8 cellular contexts compared by ENCODE assay signal in genomic region chr21:46457801-46458314, GRCh38. TPM values are rescaled to one million over a fixed set of nuclear protein-coding genes. Genes with fewer than 3 reads are reported as not detected.
DNase-seq lines count a peak whose midpoint lies in the region; ATAC-seq and TF ChIP-seq lines count a peak whose summit lies in the region.

No MANE protein-coding gene starts in this region.

- H3K23ac ChIP-seq in H9 (ENCODE audit: insufficient read length, low read depth, low read length): no peak overlapping the region

- H2BK120ac ChIP-seq in H9 (ENCODE audit: low read depth, low read length, poor library complexity, severe bottlenecking): no peak overlapping the region

- peak overlapping the region; percentile 95 to 97 (median 95) for H3K27ac Mint-ChIP-seq in H9
- H3K27ac Mint-ChIP-seq in activated CD8-positive, alpha-beta T cell treated with anti-CD3 and anti-CD28 coated beads, Interleukin-2, amount 10 ng/mL, durations not matched to agents 7 days and 5 days: peak overlapping the region; percentile 89
- H3K27ac Mint-ChIP-seq in nephron progenitor cell: peak overlapping the region; percentile 99

- no peak overlapping the region for H4K8ac ChIP-seq in H9 (replicated peaks; ENCODE audit: insufficient read length, low read depth, low read length)

- H3K79me1 ChIP-seq in H9 (ENCODE audit: insufficient read depth, low read depth, low read length, poor library complexity, severe bottlenecking): no peaks in the 10 kb centered on the region

- peak overlapping the region; percentile 58 for H3K18ac ChIP-seq in H9 (ENCODE audit: insufficient read length, low read depth, low read length)

- peak; percentile 57 for DNase-seq in NCI-H82 (lab: John Stamatoyannopoulos, UW)
- DNase-seq in NCI-H82 treated with DMSO at 0.1 percent for 48 hours (lab: John Stamatoyannopoulos, UW; ENCODE audit: unreplicated experiment): no peak
- peak; percentile 37 for DNase-seq in H9
- DNase-seq in LNCaP clone FGC (ENCODE audit: low read depth): no peak
- peak; percentile 41 for DNase-seq in activated CD8-positive, alpha-beta T cell treated with anti-CD3 and anti-CD28 coated beads, Interleukin-2, amount 10 ng/mL, durations not matched to agents 7 days and 5 days
- DNase-seq in fibroblast of peridontal ligament (ENCODE audit: extremely low read depth): peak; percentile 52
- DNase-seq in nephron progenitor cell: peak; percentile 64
- DNase-seq in central memory CD4-positive, alpha-beta T cell: no peak

- no peak overlapping the region for H2BK5ac ChIP-seq in H9 (ENCODE audit: insufficient read length, low read length)

- H3K14ac ChIP-seq in H9 (ENCODE audit: insufficient read depth, low read length): peak overlapping the region; percentile 90

- no peaks in the 10 kb centered on the region for H3K9me3 ChIP-seq in H9 (ENCODE audit: control insufficient read depth, low read depth, low read length)

- H3K4me1 ChIP-seq in H9 (ENCODE audit: insufficient read depth, low read length): no peaks in the 10 kb centered on the region

- no peak overlapping the region for H3K4ac ChIP-seq in H9 (ENCODE audit: low read depth, low read length)

- H2AFZ ChIP-seq in H9 (ENCODE audit: low read length): no peak overlapping the region

- H3K56ac ChIP-seq in H9 (ENCODE audit: insufficient read length, low read depth, low read length): no peak overlapping the region

- H2BK20ac ChIP-seq in H9 (ENCODE audit: low read depth, low read length, poor library complexity, severe bottlenecking): no peak overlapping the region

- H2BK12ac ChIP-seq in H9 (ENCODE audit: insufficient read length, low read depth, low read length): no peak overlapping the region

- peak overlapping the region; percentile 90 for H3K4me3 ChIP-seq in LNCaP clone FGC (ENCODE audit: low read depth, low read length)

- ATAC-seq in activated CD8-positive, alpha-beta T cell treated with anti-CD3 and anti-CD28 coated beads, Interleukin-2, amount 10 ng/mL, durations not matched to agents 7 days and 5 days: peak; percentile 17

- H3K4me3 Mint-ChIP-seq in H9 (peak overlapping the region; percentile 85 to 95), nephron progenitor cell (peak overlapping the region; percentile 89)
- peak overlapping the region; percentile 85 for H3K4me3 Mint-ChIP-seq in activated CD8-positive, alpha-beta T cell treated with anti-CD3 and anti-CD28 coated beads, Interleukin-2, amount 10 ng/mL, durations not matched to agents 7 days and 5 days

- TF ChIP-seq CTCF in H9 (conservative IDR thresholded peaks at IDR 0.05) (no peak), LNCaP clone FGC (IDR thresholded peaks at IDR 0.05; ENCODE audit: control insufficient read depth, extremely low read depth, insufficient read depth) (no peak), nephron progenitor cell (IDR thresholded peaks at IDR 0.05) (no peak)

- H2AK5ac ChIP-seq in H9 (ENCODE audit: insufficient read length, low read length): no peak overlapping the region

- no peak overlapping the region for H4K91ac ChIP-seq in H9 (ENCODE audit: insufficient read length, low read depth, low read length)

- no peak overlapping the region for H2BK15ac ChIP-seq in H9 (ENCODE audit: low read depth, low read length)

- POLR2A ChIA-PET in activated CD8-positive, alpha-beta T cell treated with anti-CD3 and anti-CD28 coated beads, Interleukin-2, amount 10 ng/mL, durations not matched to agents 7 days and 5 days (lab: Charles Lee): interaction anchor here (0.7 to 3.3 kb wide), 12 partner anchors 10 to 286 kb away, joined by 3 to 16 read pairs (median 4); partner anchors contain the start of gene S100B

- H3K4me1 Mint-ChIP-seq in H9: peaks cover 11 to 21% of the 10 kb centered on the region in 2 experiments
- H3K4me1 Mint-ChIP-seq in activated CD8-positive, alpha-beta T cell treated with anti-CD3 and anti-CD28 coated beads, Interleukin-2, amount 10 ng/mL, durations not matched to agents 7 days and 5 days (ENCODE audit: low read depth): peaks cover 44% of the 10 kb centered on the region
- H3K4me1 Mint-ChIP-seq in nephron progenitor cell: peaks cover 34% of the 10 kb centered on the region

- no peak overlapping the region for H4K5ac ChIP-seq in H9 (ENCODE audit: insufficient read length, low read depth, low read length)

- H3K9me3 Mint-ChIP-seq in H9: no peaks in the 10 kb centered on the region; a peak in 1 of 5 replicates
- H3K9me3 Mint-ChIP-seq in activated CD8-positive, alpha-beta T cell treated with anti-CD3 and anti-CD28 coated beads, Interleukin-2, amount 10 ng/mL, durations not matched to agents 7 days and 5 days (ENCODE audit: insufficient read depth): no peaks in the 10 kb centered on the region
- H3K9me3 Mint-ChIP-seq in nephron progenitor cell: no peaks in the 10 kb centered on the region

- peaks cover 8% of the 10 kb centered on the region for H3K23me2 ChIP-seq in H9 (ENCODE audit: insufficient read length, low read depth, low read length, poor library complexity, severe bottlenecking)

- H3K27me3 Mint-ChIP-seq in H9 (ENCODE audit: low read depth) (no peaks in the 10 kb centered on the region), nephron progenitor cell (ENCODE audit: low read depth, poor library complexity) (no peaks in the 10 kb centered on the region)
- no peaks in the 10 kb centered on the region for H3K27me3 Mint-ChIP-seq in activated CD8-positive, alpha-beta T cell treated with anti-CD3 and anti-CD28 coated beads, Interleukin-2, amount 10 ng/mL, durations not matched to agents 7 days and 5 days (ENCODE audit: low read depth)

- no peaks in the 10 kb centered on the region for H3K27me3 ChIP-seq in H9 (ENCODE audit: insufficient read depth, low read length)

- H3K27ac ChIP-seq in H9 (ENCODE audit: insufficient read length, low read depth, low read length): peak overlapping the region; percentile 52

- no CpG with 5 or more reads among the region's 30 CpGs for WGBS in H9 (ENCODE audit: extremely low coverage, insufficient read length, low lambda C conversion rate)

- CTCF ChIA-PET in activated CD8-positive, alpha-beta T cell treated with anti-CD3 and anti-CD28 coated beads, Interleukin-2, amount 10 ng/mL, durations not matched to agents 7 days and 5 days (lab: Charles Lee): interaction anchor here (0.8 to 1.6 kb wide), 8 partner anchors 20 to 314 kb away, joined by 3 to 7 read pairs (median 4); partner anchors contain the start of gene PRMT2

- no peak overlapping the region for H3T11ph ChIP-seq in H9 (ENCODE audit: low read length)

- peak overlapping the region; percentile 86 for H3K9ac ChIP-seq in H9 (ENCODE audit: extremely low read depth, insufficient read length, low read length)

- H3K36me3 Mint-ChIP-seq in H9 (ENCODE audit: insufficient read depth in 1 of 3, low read depth in 3 of 3) (peaks cover under 1 to 25% (median 22%) of the 10 kb centered on the region in 3 experiments; a peak in 6 of 7 replicates), nephron progenitor cell (ENCODE audit: low read depth) (peaks cover 30% of the 10 kb centered on the region)
- peaks cover 42% of the 10 kb centered on the region for H3K36me3 Mint-ChIP-seq in activated CD8-positive, alpha-beta T cell treated with anti-CD3 and anti-CD28 coated beads, Interleukin-2, amount 10 ng/mL, durations not matched to agents 7 days and 5 days (ENCODE audit: low read depth)

- H3K79me2 ChIP-seq in H9 (ENCODE audit: insufficient read depth, low read length): no peaks in the 10 kb centered on the region; the same call in 1 of the 2 replicates

- H3K4me2 ChIP-seq in H9 (ENCODE audit: insufficient read depth, insufficient read length, low read length): peak overlapping the region; percentile 98

- H4K20me1 ChIP-seq in H9 (ENCODE audit: control insufficient read depth, insufficient read depth, insufficient read length): no peaks in the 10 kb centered on the region

RNA-seq across cellular contexts. Expression of gene DIP2A, which starts 0.8 kb away (rescaled TPM):
- total RNA-seq in H9 (2021): 23.0 and 25.2 TPM in 2 replicates
- 10 to 100 TPM; 53.7 to 53.9 TPM for total RNA-seq in activated CD8-positive, alpha-beta T cell treated with anti-CD3 and anti-CD28 coated beads, Interleukin-2, amount 10 ng/mL, durations not matched to agents 7 days and 5 days

Comparison
In these comparisons a context has a peak if more than half of its experiments do, and no peak if none do; other contexts are left out.
1. DNase-seq: peak in NCI-H82 (single experiment), H9 (single experiment), activated CD8-positive, alpha-beta T cell treated with anti-CD3 and anti-CD28 coated beads, Interleukin-2, amount 10 ng/mL, durations not matched to agents 7 days and 5 days (single experiment), fibroblast of peridontal ligament (single experiment) and nephron progenitor cell (single experiment); none in NCI-H82 treated with DMSO at 0.1 percent for 48 hours (single experiment), LNCaP clone FGC (single experiment) and central memory CD4-positive, alpha-beta T cell (single experiment).
2. Peak in every context shown above with its lines, with median percentiles within 50 percentile points of each other: H3K27ac Mint-ChIP-seq and H3K4me3 Mint-ChIP-seq.